4 cellular contexts compared by ENCODE assay signal in the genomic region with DNA sequence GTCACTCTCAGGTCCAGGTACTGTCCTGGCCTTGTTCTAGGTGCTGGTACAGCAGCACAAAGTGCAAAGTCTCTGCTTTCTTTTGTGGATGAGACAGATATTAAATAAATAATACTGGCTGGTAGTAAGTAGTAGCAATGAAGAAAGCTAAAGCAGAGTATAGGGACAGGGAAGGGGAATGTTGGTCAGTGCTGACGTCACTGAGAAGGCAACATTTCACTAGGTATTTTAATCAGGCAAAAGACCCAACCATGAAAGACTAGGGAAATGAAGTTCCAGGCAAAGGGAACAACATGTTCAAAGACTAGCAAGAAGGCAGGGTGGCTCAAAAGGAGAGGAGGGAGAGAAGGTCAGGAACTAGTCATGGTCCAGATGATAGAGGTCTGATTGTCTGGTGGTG.
"Had no signal": no experiment of that assay in that cellular context is flagged by ENCODE, and none has a peak within 500 bp of the region (broad histone marks: within the 10 kb centered on the region; RNA-seq: fewer than 3 reads in every experiment).

No MANE protein-coding gene starts in this region.

- H3K36me3 Mint-ChIP-seq: IgD-negative memory B cell had no signal

- H3K4me1 Mint-ChIP-seq: GM23338, IgD-negative memory B cell had no signal

- H3K9me3 Mint-ChIP-seq: GM23338, H9, IgD-negative memory B cell had no signal

- DNase-seq: H9, HCEC 1CT had no signal

- H3K27ac Mint-ChIP-seq: GM23338, H9, IgD-negative memory B cell had no signal

- H3K4me3 Mint-ChIP-seq: GM23338, H9, IgD-negative memory B cell had no signal
